ENCODE assay signal across 27 cellular contexts in the genomic region with DNA sequence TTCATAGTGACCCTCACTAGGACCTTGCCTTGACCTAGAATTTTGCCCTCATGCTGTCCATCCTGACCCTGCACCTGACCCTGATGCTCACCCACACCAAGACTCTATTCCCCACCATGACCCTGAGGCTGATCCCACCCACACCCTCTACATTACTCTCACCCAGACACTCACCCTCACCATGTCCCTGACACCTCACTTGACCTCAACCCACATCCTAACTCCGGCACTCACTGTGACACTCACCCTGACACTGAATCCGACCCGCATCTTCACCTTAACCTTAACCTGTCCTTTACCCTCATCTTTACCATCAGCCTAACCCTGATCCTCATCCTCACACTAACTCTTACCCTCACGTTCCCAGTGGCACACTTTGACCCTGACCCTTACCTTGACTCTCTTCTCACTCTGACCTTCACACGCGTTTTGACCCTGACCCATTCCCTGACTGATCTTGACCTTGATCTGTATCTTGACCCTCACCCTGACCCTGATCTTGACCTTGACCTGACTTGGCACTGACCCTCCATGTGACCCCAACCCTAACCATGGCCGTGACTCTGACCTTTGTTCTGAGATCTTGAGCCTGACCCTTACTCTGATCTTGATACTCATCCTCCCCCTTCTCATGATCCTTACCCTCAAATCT.
"Had no signal": no experiment of that assay in that cellular context is flagged by ENCODE, and none has a peak within 500 bp of the region (broad histone marks: within the 10 kb centered on the region; RNA-seq: fewer than 3 reads in every experiment).

No MANE protein-coding gene starts in this region.

- H3K4me1 ChIP-seq: colonic mucosa, vagina had no signal

- H3K36me3 Mint-ChIP-seq: activated naive CD8-positive, alpha-beta T cell; immature natural killer cell; mesothelial cell of epicardium; neural progenitor cell; type B pancreatic cell had no signal

- ATAC-seq: T-helper 17 cell had no signal

- H3K27ac Mint-ChIP-seq: activated naive CD8-positive, alpha-beta T cell; mesothelial cell of epicardium; naive B cell; neural progenitor cell; stimulated activated naive CD8-positive, alpha-beta T cell treated with anti-CD3 and anti-CD28 coated beads, Interleukin-15, Interleukin-2, amounts not matched to agents 100 ng/mL and 50 ng/mL, for 24 hours; T-helper 17 cell; type B pancreatic cell had no signal

- H3K27me3 ChIP-seq: colonic mucosa, neural progenitor cell, right atrium auricular region, vagina had no signal

- H3K4me3 ChIP-seq: colonic mucosa, heart left ventricle, neural progenitor cell, right atrium auricular region, smooth muscle cell, vagina had no signal

- H3K4me3 Mint-ChIP-seq: activated naive CD8-positive, alpha-beta T cell; immature natural killer cell; mesothelial cell of epicardium; naive B cell; stimulated activated naive CD8-positive, alpha-beta T cell treated with anti-CD3 and anti-CD28 coated beads, Interleukin-15, Interleukin-2, amounts not matched to agents 100 ng/mL and 50 ng/mL, for 24 hours; T-helper 17 cell; type B pancreatic cell had no signal

- H3K9me3 ChIP-seq: colonic mucosa, heart left ventricle, right atrium auricular region, vagina had no signal

- H3K27ac ChIP-seq: colonic mucosa, heart left ventricle, neural progenitor cell, right atrium auricular region, vagina, WERI-Rb-1 had no signal

- DNase-seq: activated CD4-positive, alpha-beta T cell treated with anti-CD3 and anti-CD28 coated beads for 48 hours; activated CD4-positive, alpha-beta T cell treated with anti-CD3 and anti-CD28 coated beads, Interleukin-2, amount 50 U/mL, for 48 hours; activated CD8-positive, alpha-beta memory T cell treated with anti-CD3 and anti-CD28 coated beads, Interleukin-2, amount 50 U/mL, for 48 hours; activated effector memory CD4-positive, alpha-beta T cell treated with Interleukin-2 at 50 U/mL for 16 hours; activated naive CD4-positive, alpha-beta T cell treated with Interleukin-2 at 50 U/mL for 16 hours; activated T-cell treated with anti-CD3 and anti-CD28 coated beads, Interleukin-2, amount 50 U/mL, for 48 hours; anterior cingulate cortex; cerebellar nuclear complex; colonic mucosa; effector CD8-positive, alpha-beta T cell; heart left ventricle; hypothalamus; immature natural killer cell; naive B cell; stimulated activated CD4-positive, alpha-beta T cell treated with anti-CD3 and anti-CD28 coated beads, Interleukin-2, amount 100 ng/mL, for 24 hours; substantia nigra; T-helper 17 cell; T1000; WERI-Rb-1 had no signal

- H3K9me3 Mint-ChIP-seq: immature natural killer cell; mesothelial cell of epicardium; neural progenitor cell; stimulated activated naive CD8-positive, alpha-beta T cell treated with anti-CD3 and anti-CD28 coated beads, Interleukin-15, Interleukin-2, amounts not matched to agents 100 ng/mL and 50 ng/mL, for 24 hours; type B pancreatic cell had no signal

- H3K36me3 ChIP-seq: colonic mucosa, heart left ventricle, neural progenitor cell, right atrium auricular region, vagina, WERI-Rb-1 had no signal

- H3K4me1 Mint-ChIP-seq: mesothelial cell of epicardium, naive B cell, T-helper 17 cell had no signal
